Comparison of ENCODE assay signal across 7 cellular contexts in the genomic region with DNA sequence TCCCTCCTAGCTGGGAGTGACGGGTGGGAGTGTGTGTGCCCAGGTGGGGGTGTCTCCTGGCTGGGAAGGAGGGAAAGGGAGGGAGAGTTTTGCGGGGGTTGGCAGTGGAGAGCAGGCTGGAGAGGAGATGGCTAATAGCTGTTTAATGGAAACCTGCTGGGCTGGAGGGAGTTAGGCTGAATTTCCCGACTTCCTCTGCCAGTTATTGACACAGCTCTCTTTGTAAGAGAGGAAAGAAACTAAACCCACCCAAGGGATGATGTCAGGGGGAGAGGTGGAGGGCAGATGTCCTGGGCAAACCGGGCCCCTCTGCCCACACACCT. TPM values are rescaled to one million over a fixed set of nuclear protein-coding genes. Genes with fewer than 3 reads are reported as not detected.
DNase-seq lines count a peak whose midpoint lies in the region; TF ChIP-seq lines count a peak whose summit lies in the region.
"Had no signal": no experiment of that assay in that cellular context is flagged by ENCODE, and none has a peak within 500 bp of the region (broad histone marks: within the 10 kb centered on the region; RNA-seq: fewer than 3 reads in every experiment).

No MANE protein-coding gene starts in this region.

- TF ChIP-seq POLR2A in suprapubic skin (IDR thresholded peaks at IDR 0.05): no peak

- TF ChIP-seq EP300 in suprapubic skin (IDR thresholded peaks at IDR 0.05): no peak

- peak overlapping the region; percentile 47 to 62 for H3K27ac ChIP-seq in esophagus (ENCODE audit: low read depth in 2 of 2, low read length in 1 of 2)
- peak overlapping the region; percentile 54 for H3K27ac ChIP-seq in suprapubic skin
- no peak overlapping the region for H3K27ac ChIP-seq in brain microvascular endothelial cell

- H3K4me1 ChIP-seq in esophagus (ENCODE audit: control insufficient read depth in 2 of 2, insufficient read depth in 2 of 2, low read length in 1 of 2): peaks cover 0 to 8% of the 10 kb centered on the region in 2 donors
- peaks cover 37% of the 10 kb centered on the region for H3K4me1 ChIP-seq in suprapubic skin

- in situ Hi-C loops in brain microvascular endothelial cell (cut with HindIII; ENCODE audit: low pct_ligation_motif_present, low sequenced_read_pairs): no loop called here

- no peak overlapping the region for H3K4me3 ChIP-seq in esophagus (ENCODE audit: low read depth in 1 of 2, low read length in 2 of 2)
- H3K4me3 ChIP-seq in suprapubic skin: no peak overlapping the region
- no peak overlapping the region for H3K4me3 ChIP-seq in brain microvascular endothelial cell (ENCODE audit: low read depth, low read length)

- H3K36me3 ChIP-seq in esophagus (ENCODE audit: control insufficient read depth in 2 of 2, insufficient read depth in 2 of 2, low read length in 1 of 2): peaks cover 10 to 27% of the 10 kb centered on the region in 2 donors
- H3K36me3 ChIP-seq in suprapubic skin: peaks cover 44% of the 10 kb centered on the region
- H3K36me3 ChIP-seq in brain microvascular endothelial cell (replicated peaks): peaks cover 14% of the 10 kb centered on the region

- 19 to 28% methylated on average over 4 of the region's 4 CpGs for WGBS in esophagus, 2 donors
- 11% methylated on average over 4 of the region's 4 CpGs for WGBS in suprapubic skin

- TF ChIP-seq CTCF in suprapubic skin (IDR thresholded peaks at IDR 0.05) (no peak), brain microvascular endothelial cell (IDR thresholded peaks at IDR 0.05; ENCODE audit: low read depth, low read length, missing control alignments) (no peak)

- DNase-seq in NCI-H1417 (lab: John Stamatoyannopoulos, UW): peak in 2 of 3 experiments; percentile 42 to 69
- no peak for DNase-seq in NCI-H1417 treated with DMSO at 0.1 percent for 48 hours (lab: John Stamatoyannopoulos, UW)
- no peak for DNase-seq in suprapubic skin (ENCODE audit: low spot score in 2 of 2)
- no peak for DNase-seq in brain microvascular endothelial cell
- no peak for DNase-seq in NCI-H345 (lab: John Stamatoyannopoulos, UW)

- H3K9me3 ChIP-seq in esophagus (ENCODE audit: control insufficient read depth in 2 of 2, insufficient read depth in 1 of 2, low read depth in 1 of 2, low read length in 1 of 2) (no peaks in the 10 kb centered on the region), suprapubic skin (no peaks in the 10 kb centered on the region)

- H3K27me3 ChIP-seq in esophagus (ENCODE audit: control insufficient read depth in 1 of 2, insufficient read depth in 2 of 2, low read length in 2 of 2) (no peaks in the 10 kb centered on the region), suprapubic skin (no peaks in the 10 kb centered on the region), brain microvascular endothelial cell (replicated peaks) (no peaks in the 10 kb centered on the region)

RNA-seq across cellular contexts. Expression of a gene that starts 10.2 kb away (rescaled TPM):
- polyA plus RNA-seq in esophagus: 100 to 1,000 TPM in 1 of 2 donors, 10 to 100 TPM in 1; 84.2 to 107 TPM
- total RNA-seq in suprapubic skin: 100 to 1,000 TPM; 114 to 280 (median 132) TPM

RNA-seq across cellular contexts. Expression of a gene that starts 18.6 kb away (rescaled TPM):
- 10 to 100 TPM; 70.5 to 76.8 TPM for polyA plus RNA-seq in esophagus
- 100 to 1,000 TPM in 1 of 4 donors, 10 to 100 TPM in 3; 59.1 to 108 (median 94.5) TPM for total RNA-seq in suprapubic skin

RNA-seq across cellular contexts. Expression of a gene that starts 56.8 kb away (rescaled TPM):
- 10 to 100 TPM; 54.2 to 55.4 TPM for polyA plus RNA-seq in esophagus
- total RNA-seq in suprapubic skin: 10 to 100 TPM; 28.9 to 65.9 (median 59.1) TPM
- total RNA-seq: right cardiac atrium had no signal

RNA-seq across cellular contexts. Expression of a gene that starts 57.3 kb away (rescaled TPM):
- 10 to 100 TPM; 53.2 to 86.4 TPM for polyA plus RNA-seq in esophagus
- total RNA-seq in suprapubic skin: 10 to 100 TPM; 34.4 to 57.2 (median 40.2) TPM

Comparison
In these comparisons a context has a peak if more than half of its experiments do, and no peak if none do; other contexts are left out.
1. DNase-seq: peak in NCI-H1417 (2 of 3); none in NCI-H1417 treated with DMSO at 0.1 percent for 48 hours (single experiment), suprapubic skin (0 of 2), brain microvascular endothelial cell (single experiment) and NCI-H345 (single experiment).